In the genomic region with DNA sequence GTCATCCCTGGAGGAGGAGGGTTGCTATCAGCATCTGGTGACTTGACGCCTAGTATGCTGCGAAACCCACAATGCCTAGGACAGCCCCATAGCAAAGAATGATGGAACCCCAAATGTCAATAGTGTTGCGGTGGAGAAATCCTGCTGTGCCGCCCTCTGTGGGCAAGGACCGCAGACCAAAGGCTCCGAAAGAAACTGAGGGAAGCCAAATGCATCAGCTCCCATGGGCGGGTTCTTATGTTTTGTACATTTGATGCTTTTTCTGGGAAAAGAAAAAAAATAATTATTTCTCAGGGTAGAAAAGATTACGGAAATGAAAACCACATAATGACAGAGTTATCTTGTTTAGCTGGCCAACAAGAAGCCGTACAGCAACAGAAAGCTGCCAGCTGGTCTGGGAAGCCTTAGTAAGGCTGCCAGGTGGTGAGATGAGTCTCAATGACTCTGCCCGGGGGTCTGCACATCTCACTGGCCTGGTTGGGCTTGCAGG, we compare ENCODE assay signal across 19 cellular contexts.
DNase-seq lines count a peak whose midpoint lies in the region; ATAC-seq and TF ChIP-seq lines count a peak whose summit lies in the region.
"Had no signal": no experiment of that assay in that cellular context is flagged by ENCODE, and none has a peak within 500 bp of the region (broad histone marks: within the 10 kb centered on the region; RNA-seq: fewer than 3 reads in every experiment).

No MANE protein-coding gene starts in this region.

- CTCF ChIA-PET in activated CD8-positive, alpha-beta T cell treated with anti-CD3 and anti-CD28 coated beads for 36 hours (lab: Charles Lee), result no interaction called here

- H3K27ac Mint-ChIP-seq in activated CD8-positive, alpha-beta T cell treated with anti-CD3 and anti-CD28 coated beads for 36 hours, result peak overlapping the region; percentile 46
- H3K27ac Mint-ChIP-seq: nephron, progenitor cell of endocrine pancreas, WTC11 had no signal

- H3K4me3 ChIP-seq in fibroblast of pulmonary artery (replicated peaks; ENCODE audit: low read depth, low read length), result no peak overlapping the region
- H3K4me3 ChIP-seq: lung had no signal

- intact Hi-C loops in activated CD8-positive, alpha-beta T cell treated with anti-CD3 and anti-CD28 coated beads for 36 hours (cut with micrococcal nuclease), result no loop called here
- intact Hi-C loops in head of caudate nucleus (cut with DNase I), result no loop called here

- peak; percentile 5 for DNase-seq in stimulated activated CD4-positive, alpha-beta T cell treated with anti-CD3 and anti-CD28 coated beads, Interleukin-1b, Interleukin-23, amount 100 ng/mL, for 48 hours
- DNase-seq in stimulated activated CD4-positive, alpha-beta T cell treated with anti-CD3 and anti-CD28 coated beads, Interleukin-4, amount 100 ng/mL, for 4 hours, result no peak
- peak; percentile 49 for DNase-seq in activated CD8-positive, alpha-beta T cell treated with anti-CD3 and anti-CD28 coated beads for 36 hours
- DNase-seq in fibroblast of pulmonary artery (ENCODE audit: low read depth), result peak; percentile 49
- no peak for DNase-seq in head of caudate nucleus
- DNase-seq in NCI-H774 (lab: John Stamatoyannopoulos, UW), result no peak
- DNase-seq: AML-193; erythroblast; GF-D8; H7; Karpas-422; NCI-H1417 treated with DMSO at 0.1 percent for 48 hours; NK-92 treated with Interleukin-12 subunit alpha and Interleukin-12 subunit beta, amount 100 ng/mL, for 24 hours had no signal

- no peaks in the 10 kb centered on the region for H3K36me3 Mint-ChIP-seq in activated CD8-positive, alpha-beta T cell treated with anti-CD3 and anti-CD28 coated beads for 36 hours (ENCODE audit: low read depth)
- H3K36me3 Mint-ChIP-seq: T-cell, WTC11 had no signal

- no peak overlapping the region for H3K4me3 Mint-ChIP-seq in activated CD8-positive, alpha-beta T cell treated with anti-CD3 and anti-CD28 coated beads for 36 hours
- H3K4me3 Mint-ChIP-seq: nephron, WTC11 had no signal

- H3K27me3 Mint-ChIP-seq in activated CD8-positive, alpha-beta T cell treated with anti-CD3 and anti-CD28 coated beads for 36 hours, result no peaks in the 10 kb centered on the region
- H3K27me3 Mint-ChIP-seq: T-cell had no signal

- no peak for TF ChIP-seq CTCF in activated CD8-positive, alpha-beta T cell treated with anti-CD3 and anti-CD28 coated beads for 36 hours (IDR thresholded peaks at IDR 0.05)
- TF ChIP-seq CTCF in fibroblast of pulmonary artery (IDR thresholded peaks at IDR 0.05; ENCODE audit: low read length, missing control alignments), result no peak

- ATAC-seq in activated CD8-positive, alpha-beta T cell treated with anti-CD3 and anti-CD28 coated beads for 36 hours, result peak; percentile 79
- no peak for ATAC-seq in GM19467 (IDR thresholded peaks at IDR 0.05; ENCODE audit: unreplicated experiment)
- ATAC-seq: WTC11 had no signal

- peaks cover 13% of the 10 kb centered on the region for H3K4me1 Mint-ChIP-seq in activated CD8-positive, alpha-beta T cell treated with anti-CD3 and anti-CD28 coated beads for 36 hours (ENCODE audit: low read depth)
- H3K4me1 Mint-ChIP-seq: nephron had no signal

- POLR2A ChIA-PET in activated CD8-positive, alpha-beta T cell treated with anti-CD3 and anti-CD28 coated beads for 36 hours (lab: Charles Lee), result no interaction called here

- no peaks in the 10 kb centered on the region for H3K9me3 Mint-ChIP-seq in activated CD8-positive, alpha-beta T cell treated with anti-CD3 and anti-CD28 coated beads for 36 hours
- H3K9me3 Mint-ChIP-seq: T-cell, WTC11 had no signal

Comparison
In these comparisons a context has a peak if more than half of its experiments do, and no peak if none do; other contexts are left out.
1. DNase-seq: peak in stimulated activated CD4-positive, alpha-beta T cell treated with anti-CD3 and anti-CD28 coated beads, Interleukin-1b, Interleukin-23, amount 100 ng/mL, for 48 hours (single experiment), activated CD8-positive, alpha-beta T cell treated with anti-CD3 and anti-CD28 coated beads for 36 hours (single experiment) and fibroblast of pulmonary artery (single experiment); none in stimulated activated CD4-positive, alpha-beta T cell treated with anti-CD3 and anti-CD28 coated beads, Interleukin-4, amount 100 ng/mL, for 4 hours (0 of 2), head of caudate nucleus (0 of 42) and NCI-H774 (single experiment).